17 cellular contexts compared by ENCODE assay signal in genomic region chr22:49866134-49866533, GRCh38. TPM values are rescaled to one million over a fixed set of nuclear protein-coding genes. Genes with fewer than 3 reads are reported as not detected.
DNase-seq lines count a peak whose midpoint lies in the region; ATAC-seq and TF ChIP-seq lines count a peak whose summit lies in the region.
"Had no signal": no experiment of that assay in that cellular context is flagged by ENCODE, and none has a peak within 500 bp of the region (broad histone marks: within the 10 kb centered on the region; RNA-seq: fewer than 3 reads in every experiment).

No MANE protein-coding gene starts in this region.

- no peaks in the 10 kb centered on the region for H3K27me3 ChIP-seq in Caco-2 (replicated peaks; ENCODE audit: control insufficient read depth, insufficient read depth, low read length)
- H3K27me3 ChIP-seq: BLaER1 treated with 17β-estradiol and CSF1 and Interleukin-3, amounts not matched to agents 10 nM and 100 nM had no signal

- H3K4me1 ChIP-seq in Caco-2: no peaks in the 10 kb centered on the region

- no TSS peak for BruUV-seq in Caco-2 (replicated peaks; lab: Mats Ljungman, UMichigan)

- H3K4me3 ChIP-seq in Caco-2 (ENCODE audit: low read depth, low read length): no peak overlapping the region

- H3K9me3 ChIP-seq in Caco-2: no peaks in the 10 kb centered on the region; the same call in 1 of the 2 replicates

- intact Hi-C loops in activated CD8-positive, alpha-beta T cell treated with anti-CD3 and anti-CD28 coated beads for 36 hours (cut with micrococcal nuclease): no loop called here
- intact Hi-C loops in Caco-2 (cut with micrococcal nuclease; ENCODE audit: unreplicated experiment): no loop called here

- H3K4me3 Mint-ChIP-seq in activated CD8-positive, alpha-beta T cell treated with anti-CD3 and anti-CD28 coated beads, Interleukin-2, amount 10 ng/mL, durations not matched to agents 7 days and 5 days: no peak overlapping the region
- H3K4me3 Mint-ChIP-seq in activated CD8-positive, alpha-beta T cell treated with anti-CD3 and anti-CD28 coated beads for 36 hours: no peak overlapping the region
- H3K4me3 Mint-ChIP-seq in activated T-helper 17 cell treated with anti-CD3 and anti-CD28 coated beads, Interleukin-2, amount 50 U/mL, for 72 hours: peak overlapping the region; percentile 77
- peak overlapping the region in 4 of 5 donors; percentile 75 to 86 (median 78) for H3K4me3 Mint-ChIP-seq in immature natural killer cell
- H3K4me3 Mint-ChIP-seq in Caco-2 (ENCODE audit: unreplicated experiment): no peak overlapping the region

- peaks cover 37% of the 10 kb centered on the region for H3K9me3 Mint-ChIP-seq in activated CD8-positive, alpha-beta T cell treated with anti-CD3 and anti-CD28 coated beads, Interleukin-2, amount 10 ng/mL, durations not matched to agents 7 days and 5 days (ENCODE audit: insufficient read depth)
- peaks cover 25% of the 10 kb centered on the region for H3K9me3 Mint-ChIP-seq in activated CD8-positive, alpha-beta T cell treated with anti-CD3 and anti-CD28 coated beads for 36 hours
- no peaks in the 10 kb centered on the region for H3K9me3 Mint-ChIP-seq in activated T-helper 17 cell treated with anti-CD3 and anti-CD28 coated beads, Interleukin-2, amount 50 U/mL, for 72 hours
- H3K9me3 Mint-ChIP-seq in immature natural killer cell (peaks cover 7 to 29% (median 9%) of the 10 kb centered on the region in 6 donors), Caco-2 (ENCODE audit: unreplicated experiment) (peaks cover 36% of the 10 kb centered on the region)

- no peaks in the 10 kb centered on the region for H3K27me3 Mint-ChIP-seq in activated CD8-positive, alpha-beta T cell treated with anti-CD3 and anti-CD28 coated beads, Interleukin-2, amount 10 ng/mL, durations not matched to agents 7 days and 5 days (ENCODE audit: low read depth)
- no peaks in the 10 kb centered on the region for H3K27me3 Mint-ChIP-seq in activated CD8-positive, alpha-beta T cell treated with anti-CD3 and anti-CD28 coated beads for 36 hours
- H3K27me3 Mint-ChIP-seq in activated T-helper 17 cell treated with anti-CD3 and anti-CD28 coated beads, Interleukin-2, amount 50 U/mL, for 72 hours: no peaks in the 10 kb centered on the region
- H3K27me3 Mint-ChIP-seq in immature natural killer cell (ENCODE audit: low read depth in 3 of 3) (peaks cover 19 to 49% (median 45%) of the 10 kb centered on the region in 3 donors), Caco-2 (ENCODE audit: insufficient read depth, unreplicated experiment) (no peaks in the 10 kb centered on the region)

- ATAC-seq in activated CD8-positive, alpha-beta T cell treated with anti-CD3 and anti-CD28 coated beads, Interleukin-2, amount 10 ng/mL, durations not matched to agents 7 days and 5 days: no peak
- ATAC-seq in activated CD8-positive, alpha-beta T cell treated with anti-CD3 and anti-CD28 coated beads for 36 hours: no peak
- no peak for ATAC-seq in activated T-helper 17 cell treated with anti-CD3 and anti-CD28 coated beads, Interleukin-2, amount 50 U/mL, for 72 hours (replicated peaks)
- ATAC-seq: HCT116 had no signal

- POLR2A ChIA-PET in activated CD8-positive, alpha-beta T cell treated with anti-CD3 and anti-CD28 coated beads, Interleukin-2, amount 10 ng/mL, durations not matched to agents 7 days and 5 days (lab: Charles Lee): interaction anchor here (0.6 kb wide), 1 partner anchor 40 kb away, joined by 3 read pairs; no protein-coding TSS in a partner anchor
- POLR2A ChIA-PET in activated CD8-positive, alpha-beta T cell treated with anti-CD3 and anti-CD28 coated beads for 36 hours (lab: Charles Lee): no interaction called here
- POLR2A ChIA-PET in Caco-2 (lab: Charles Lee): no interaction called here

- H3K27ac Mint-ChIP-seq in activated CD8-positive, alpha-beta T cell treated with anti-CD3 and anti-CD28 coated beads, Interleukin-2, amount 10 ng/mL, durations not matched to agents 7 days and 5 days: peak overlapping the region; percentile 73
- H3K27ac Mint-ChIP-seq in activated CD8-positive, alpha-beta T cell treated with anti-CD3 and anti-CD28 coated beads for 36 hours: no peak overlapping the region
- H3K27ac Mint-ChIP-seq in activated T-helper 17 cell treated with anti-CD3 and anti-CD28 coated beads, Interleukin-2, amount 50 U/mL, for 72 hours: peak overlapping the region; percentile 91
- peak overlapping the region in 5 of 6 donors; percentile 92 to 99 (median 96) for H3K27ac Mint-ChIP-seq in immature natural killer cell
- no peak overlapping the region for H3K27ac Mint-ChIP-seq in Caco-2 (ENCODE audit: unreplicated experiment)

- in situ Hi-C loops in KBM-7 (cut with MboI; ENCODE audit: low pct_unique_long_range_greater_than_20kb, low sequenced_read_pairs): no loop called here

- H3K36me3 Mint-ChIP-seq in activated CD8-positive, alpha-beta T cell treated with anti-CD3 and anti-CD28 coated beads, Interleukin-2, amount 10 ng/mL, durations not matched to agents 7 days and 5 days (ENCODE audit: low read depth): peaks cover 64% of the 10 kb centered on the region
- peaks cover 61% of the 10 kb centered on the region for H3K36me3 Mint-ChIP-seq in activated CD8-positive, alpha-beta T cell treated with anti-CD3 and anti-CD28 coated beads for 36 hours (ENCODE audit: low read depth)
- peaks cover 52% of the 10 kb centered on the region for H3K36me3 Mint-ChIP-seq in activated T-helper 17 cell treated with anti-CD3 and anti-CD28 coated beads, Interleukin-2, amount 50 U/mL, for 72 hours (ENCODE audit: low read depth)
- peaks cover 21 to 26% (median 23%) of the 10 kb centered on the region in 3 donors for H3K36me3 Mint-ChIP-seq in immature natural killer cell
- H3K36me3 Mint-ChIP-seq in Caco-2 (ENCODE audit: insufficient read depth, unreplicated experiment): peaks cover 58% of the 10 kb centered on the region

- peaks cover 67% of the 10 kb centered on the region for H3K4me1 Mint-ChIP-seq in activated CD8-positive, alpha-beta T cell treated with anti-CD3 and anti-CD28 coated beads, Interleukin-2, amount 10 ng/mL, durations not matched to agents 7 days and 5 days (ENCODE audit: low read depth)
- H3K4me1 Mint-ChIP-seq in activated CD8-positive, alpha-beta T cell treated with anti-CD3 and anti-CD28 coated beads for 36 hours (ENCODE audit: low read depth): peaks cover 67% of the 10 kb centered on the region
- H3K4me1 Mint-ChIP-seq in activated T-helper 17 cell treated with anti-CD3 and anti-CD28 coated beads, Interleukin-2, amount 50 U/mL, for 72 hours: peaks cover 63% of the 10 kb centered on the region
- peaks cover 65 to 73% of the 10 kb centered on the region in 2 donors for H3K4me1 Mint-ChIP-seq in immature natural killer cell
- no peaks in the 10 kb centered on the region for H3K4me1 Mint-ChIP-seq in Caco-2 (ENCODE audit: low read depth, unreplicated experiment)

- H3K36me3 ChIP-seq in Caco-2 (ENCODE audit: control insufficient read depth, insufficient read depth, low read length): 0 out of 2 replicates have a peak, but pooled peaks cover 1% of the 10 kb centered on the region

- DNase-seq in activated CD8-positive, alpha-beta T cell treated with anti-CD3 and anti-CD28 coated beads, Interleukin-2, amount 10 ng/mL, durations not matched to agents 7 days and 5 days: no peak
- no peak for DNase-seq in activated CD8-positive, alpha-beta T cell treated with anti-CD3 and anti-CD28 coated beads for 36 hours
- DNase-seq in KBM-7: peak; percentile 19
- DNase-seq in immature natural killer cell: no peak
- no peak for DNase-seq in NCI-H226
- no peak for DNase-seq in SW480 (ENCODE audit: low spot score)
- no peak for DNase-seq in Caco-2
- DNase-seq: DND-41, GDM1, MM.1S, NCI-H187 treated with DMSO at 0.1 percent for 48 hours, NCI-H510A, NCI-H82, SHP77 treated with DMSO at 0.1 percent for 48 hours had no signal

- TF ChIP-seq CTCF in activated CD8-positive, alpha-beta T cell treated with anti-CD3 and anti-CD28 coated beads for 36 hours (IDR thresholded peaks at IDR 0.05): no peak
- TF ChIP-seq CTCF in Caco-2 (IDR thresholded peaks at IDR 0.05; ENCODE audit: insufficient read depth in 1 of 2, low read depth in 1 of 2, low read length in 1 of 2, severe bottlenecking in 1 of 2, unreplicated experiment in 1 of 2): no peak

- CTCF ChIA-PET in activated CD8-positive, alpha-beta T cell treated with anti-CD3 and anti-CD28 coated beads, Interleukin-2, amount 10 ng/mL, durations not matched to agents 7 days and 5 days (lab: Charles Lee): interaction anchor here (1.3 kb wide), 1 partner anchor 9 kb away, joined by 3 read pairs; no protein-coding TSS in a partner anchor
- CTCF ChIA-PET in activated CD8-positive, alpha-beta T cell treated with anti-CD3 and anti-CD28 coated beads for 36 hours (lab: Charles Lee): interaction anchor here (0.7 kb wide), 1 partner anchor 130 kb away, joined by 3 read pairs; no protein-coding TSS in a partner anchor
- CTCF ChIA-PET in Caco-2 (lab: Charles Lee): no interaction called here

RNA-seq across cellular contexts. Expression of gene ZBED4, which starts 12.5 kb away (rescaled TPM):
- total RNA-seq in activated CD8-positive, alpha-beta T cell treated with anti-CD3 and anti-CD28 coated beads, Interleukin-2, amount 10 ng/mL, durations not matched to agents 7 days and 5 days: 10 to 100 TPM; 19.4 to 19.6 TPM
- total RNA-seq in activated CD8-positive, alpha-beta T cell treated with anti-CD3 and anti-CD28 coated beads for 36 hours: 10 to 100 TPM; 19.7 to 20.1 TPM
- 10 to 100 TPM; 27.1 to 28.5 TPM for total RNA-seq in activated T-helper 17 cell treated with anti-CD3 and anti-CD28 coated beads, Interleukin-2, amount 50 U/mL, for 72 hours
- 1 to 10 TPM; 4.1 to 9.7 (median 4.6) TPM for polyA plus RNA-seq in immature natural killer cell
- total RNA-seq in Caco-2 (2022): 17.3 TPM in 2 replicates

RNA-seq across cellular contexts. Expression of gene BRD1, which starts 38.5 kb away (rescaled TPM):
- total RNA-seq in activated CD8-positive, alpha-beta T cell treated with anti-CD3 and anti-CD28 coated beads, Interleukin-2, amount 10 ng/mL, durations not matched to agents 7 days and 5 days: 10 to 100 TPM; 43.0 to 44.3 TPM
- 10 to 100 TPM; 24.5 to 29.0 TPM for total RNA-seq in activated CD8-positive, alpha-beta T cell treated with anti-CD3 and anti-CD28 coated beads for 36 hours
- 10 to 100 TPM; 43.4 to 43.8 TPM for total RNA-seq in activated T-helper 17 cell treated with anti-CD3 and anti-CD28 coated beads, Interleukin-2, amount 50 U/mL, for 72 hours
- polyA plus RNA-seq in immature natural killer cell: 1 to 10 TPM; 1.5 to 4.5 (median 2.1) TPM
- total RNA-seq in Caco-2 (2022): 46.9 and 48.3 TPM in 2 replicates

RNA-seq across cellular contexts. Expression of gene ALG12, which starts 52.1 kb away (rescaled TPM):
- total RNA-seq in activated CD8-positive, alpha-beta T cell treated with anti-CD3 and anti-CD28 coated beads, Interleukin-2, amount 10 ng/mL, durations not matched to agents 7 days and 5 days: 10 to 100 TPM; 16.3 to 17.4 TPM
- 10 to 100 TPM; 10.7 to 12.0 TPM for total RNA-seq in activated CD8-positive, alpha-beta T cell treated with anti-CD3 and anti-CD28 coated beads for 36 hours
- total RNA-seq in activated T-helper 17 cell treated with anti-CD3 and anti-CD28 coated beads, Interleukin-2, amount 50 U/mL, for 72 hours: 10 to 100 TPM; 19.5 to 21.9 TPM
- 10 to 100 TPM; 11.7 to 26.6 (median 12.6) TPM for polyA plus RNA-seq in immature natural killer cell
- total RNA-seq in Caco-2 (2022): 31.6 and 35.7 TPM in 2 replicates

RNA-seq across cellular contexts. Expression of gene CRELD2, which starts 52.3 kb away (rescaled TPM):
- total RNA-seq in activated CD8-positive, alpha-beta T cell treated with anti-CD3 and anti-CD28 coated beads, Interleukin-2, amount 10 ng/mL, durations not matched to agents 7 days and 5 days: 10 to 100 TPM; 58.0 to 58.1 TPM
- total RNA-seq in activated CD8-positive, alpha-beta T cell treated with anti-CD3 and anti-CD28 coated beads for 36 hours: 10 to 100 TPM; 26.1 to 28.2 TPM
- total RNA-seq in activated T-helper 17 cell treated with anti-CD3 and anti-CD28 coated beads, Interleukin-2, amount 50 U/mL, for 72 hours: 10 to 100 TPM; 22.7 to 38.6 TPM
- 10 to 100 TPM; 61.3 to 94.8 (median 76.9) TPM for polyA plus RNA-seq in immature natural killer cell
- total RNA-seq in Caco-2 (2022): 38.1 and 43.3 TPM in 2 replicates

Comparison
In these comparisons a context has a peak if more than half of its experiments do, and no peak if none do; other contexts are left out.
1. H3K27ac Mint-ChIP-seq: peak in activated CD8-positive, alpha-beta T cell treated with anti-CD3 and anti-CD28 coated beads, Interleukin-2, amount 10 ng/mL, durations not matched to agents 7 days and 5 days (single experiment), activated T-helper 17 cell treated with anti-CD3 and anti-CD28 coated beads, Interleukin-2, amount 50 U/mL, for 72 hours (single experiment) and immature natural killer cell (5 of 6); none in activated CD8-positive, alpha-beta T cell treated with anti-CD3 and anti-CD28 coated beads for 36 hours (single experiment) and Caco-2 (single experiment).
2. H3K4me3 Mint-ChIP-seq: peak in activated T-helper 17 cell treated with anti-CD3 and anti-CD28 coated beads, Interleukin-2, amount 50 U/mL, for 72 hours (single experiment) and immature natural killer cell (4 of 5); none in activated CD8-positive, alpha-beta T cell treated with anti-CD3 and anti-CD28 coated beads, Interleukin-2, amount 10 ng/mL, durations not matched to agents 7 days and 5 days (single experiment), activated CD8-positive, alpha-beta T cell treated with anti-CD3 and anti-CD28 coated beads for 36 hours (single experiment) and Caco-2 (single experiment).